1 cellular context compared by ENCODE assay signal in the genomic region with DNA sequence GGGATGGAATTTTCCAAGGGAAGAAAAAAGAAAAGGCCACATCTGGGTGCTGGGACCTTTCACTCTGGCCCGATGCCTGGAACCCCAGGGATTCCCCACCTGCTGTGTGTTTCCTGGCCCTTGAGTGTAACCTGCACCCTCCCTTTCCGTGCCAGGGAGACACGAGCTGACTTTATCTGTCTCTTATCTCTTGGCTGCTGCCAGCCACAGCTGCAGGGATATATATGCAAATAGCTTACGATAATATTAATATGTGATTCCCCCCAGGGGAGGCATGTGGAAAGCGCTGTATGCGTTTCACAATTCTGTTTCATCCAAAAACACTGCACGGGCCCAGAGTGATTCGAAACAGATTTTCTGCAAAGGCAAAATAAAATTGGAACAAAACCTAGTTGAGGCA.
TF ChIP-seq lines count a peak whose summit lies in the region.

No MANE protein-coding gene starts in this region.

TF ChIP-seq in GM23338, 12 proteins besides CTCF, POLR2A, EP300 and RAD21 (continued from another document):
- no peak for TF ChIP-seq ZNF462 (CRISPR knock-in tag; IDR thresholded peaks at IDR 0.05)
- no peak for TF ChIP-seq CREB1 (CRISPR knock-in tag; IDR thresholded peaks at IDR 0.05; ENCODE audit: low read depth)
- TF ChIP-seq ETS1 (IDR thresholded peaks at IDR 0.05): no peak
- TF ChIP-seq, protein P1, sequence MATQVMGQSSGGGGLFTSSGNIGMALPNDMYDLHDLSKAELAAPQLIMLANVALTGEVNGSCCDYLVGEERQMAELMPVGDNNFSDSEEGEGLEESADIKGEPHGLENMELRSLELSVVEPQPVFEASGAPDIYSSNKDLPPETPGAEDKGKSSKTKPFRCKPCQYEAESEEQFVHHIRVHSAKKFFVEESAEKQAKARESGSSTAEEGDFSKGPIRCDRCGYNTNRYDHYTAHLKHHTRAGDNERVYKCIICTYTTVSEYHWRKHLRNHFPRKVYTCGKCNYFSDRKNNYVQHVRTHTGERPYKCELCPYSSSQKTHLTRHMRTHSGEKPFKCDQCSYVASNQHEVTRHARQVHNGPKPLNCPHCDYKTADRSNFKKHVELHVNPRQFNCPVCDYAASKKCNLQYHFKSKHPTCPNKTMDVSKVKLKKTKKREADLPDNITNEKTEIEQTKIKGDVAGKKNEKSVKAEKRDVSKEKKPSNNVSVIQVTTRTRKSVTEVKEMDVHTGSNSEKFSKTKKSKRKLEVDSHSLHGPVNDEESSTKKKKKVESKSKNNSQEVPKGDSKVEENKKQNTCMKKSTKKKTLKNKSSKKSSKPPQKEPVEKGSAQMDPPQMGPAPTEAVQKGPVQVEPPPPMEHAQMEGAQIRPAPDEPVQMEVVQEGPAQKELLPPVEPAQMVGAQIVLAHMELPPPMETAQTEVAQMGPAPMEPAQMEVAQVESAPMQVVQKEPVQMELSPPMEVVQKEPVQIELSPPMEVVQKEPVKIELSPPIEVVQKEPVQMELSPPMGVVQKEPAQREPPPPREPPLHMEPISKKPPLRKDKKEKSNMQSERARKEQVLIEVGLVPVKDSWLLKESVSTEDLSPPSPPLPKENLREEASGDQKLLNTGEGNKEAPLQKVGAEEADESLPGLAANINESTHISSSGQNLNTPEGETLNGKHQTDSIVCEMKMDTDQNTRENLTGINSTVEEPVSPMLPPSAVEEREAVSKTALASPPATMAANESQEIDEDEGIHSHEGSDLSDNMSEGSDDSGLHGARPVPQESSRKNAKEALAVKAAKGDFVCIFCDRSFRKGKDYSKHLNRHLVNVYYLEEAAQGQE (IDR thresholded peaks at IDR 0.05; ENCODE audit: unreplicated experiment): no peak
- TF ChIP-seq STAT1 (IDR thresholded peaks at IDR 0.05; ENCODE audit: unreplicated experiment): no peak
- TF ChIP-seq NANOG (IDR thresholded peaks at IDR 0.05; ENCODE audit: borderline replicate concordance): no peak
- no peak for TF ChIP-seq ZNF331 (CRISPR knock-in tag; IDR thresholded peaks at IDR 0.05; ENCODE audit: low read depth)
